9 cellular contexts compared by ENCODE assay signal in the genomic region with DNA sequence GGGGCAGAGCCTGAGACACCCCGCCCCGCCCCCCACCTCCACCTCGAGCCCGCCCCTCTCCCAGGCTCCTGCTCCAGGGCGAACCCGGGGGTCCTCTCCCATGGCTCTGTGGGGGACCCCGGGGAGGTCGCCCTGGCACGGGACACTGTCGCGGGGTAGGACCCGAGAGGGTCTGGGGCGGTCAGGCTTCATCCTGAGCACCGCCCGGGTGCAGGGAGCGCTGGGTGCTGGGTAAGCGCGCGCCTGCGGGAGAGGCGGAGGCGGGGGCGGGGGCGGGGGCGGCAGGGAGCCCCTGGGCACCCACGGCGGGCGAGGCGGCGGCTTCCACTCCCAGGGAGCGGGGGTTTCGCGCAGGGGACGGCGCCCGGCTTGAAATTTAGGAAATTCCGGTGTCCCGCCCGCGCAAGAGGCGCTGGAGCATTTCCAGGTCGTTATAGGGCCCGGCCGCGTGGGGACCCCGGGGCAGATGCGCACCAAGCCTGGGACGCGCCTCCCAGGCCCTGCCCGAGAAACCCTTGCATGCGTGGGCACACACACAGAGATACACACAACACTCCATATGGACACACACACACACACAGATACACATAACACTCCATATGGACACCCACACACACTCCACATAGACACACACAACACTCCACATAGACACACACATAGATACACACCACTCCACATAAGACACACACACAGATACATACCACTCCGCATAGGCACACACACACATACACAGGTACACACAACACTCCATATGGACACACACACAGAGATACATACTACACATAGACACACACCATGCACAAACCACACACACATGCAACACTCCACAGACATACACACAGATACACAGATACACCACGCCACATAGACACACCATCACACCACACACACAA. TPM values are rescaled to one million over a fixed set of nuclear protein-coding genes. Genes with fewer than 3 reads are reported as not detected.
A peak's percentile ranks its signal among the peaks of the same experiment; 100 is the strongest.
DNase-seq lines count a peak whose midpoint lies in the region; ATAC-seq, FAIRE-seq and TF ChIP-seq lines count a peak whose summit lies in the region.
"Had no signal": no experiment of that assay in that cellular context is flagged by ENCODE, and none has a peak within 500 bp of the region (broad histone marks: within the 10 kb centered on the region; RNA-seq: fewer than 3 reads in every experiment).

No MANE protein-coding gene starts in this region.

- H3K36me3 Mint-ChIP-seq in T-helper 17 cell (ENCODE audit: low read depth) = no peaks in the 10 kb centered on the region

- H3K4me3 Mint-ChIP-seq in T-helper 17 cell = peak overlapping the region; percentile 63

- H3K27me3 ChIP-seq in H7 (ENCODE audit: control insufficient read depth, insufficient read depth, low read length) = peaks cover 22% of the 10 kb centered on the region
- H3K27me3 ChIP-seq in dorsolateral prefrontal cortex = peaks cover 0 to 62% (median 33%) of the 10 kb centered on the region in 45 donors
- H3K27me3 ChIP-seq in pancreas = no peaks in the 10 kb centered on the region

- H3K9me3 ChIP-seq in T-helper 17 cell (ENCODE audit: control insufficient read depth, low read length, poor library complexity, severe bottlenecking) (no peaks in the 10 kb centered on the region), pancreas (no peaks in the 10 kb centered on the region)

- 10 to 11% methylated on average over 28 to 53 of the region's 53 CpGs for WGBS in pancreas, 2 donors

- H3K36me3 ChIP-seq in H7 (replicated peaks; ENCODE audit: control insufficient read depth, insufficient read depth, low read length) = no peaks in the 10 kb centered on the region; the same call in 1 of the 2 replicates
- H3K36me3 ChIP-seq in pancreas = no peaks in the 10 kb centered on the region

- H3K4me1 ChIP-seq in pancreas = peaks cover 0 to 15% (median 0%) of the 10 kb centered on the region in 3 donors
- H3K4me1 ChIP-seq: parathyroid adenoma had no signal

- DNase-seq in H7 (no peak), T-helper 17 cell (peak in 2 of 3 donors; percentile 42 to 55), dorsolateral prefrontal cortex (peak in 2 of 10 donors; percentile 8 to 18), pancreas (peak in 5 of 6 donors; percentile 34 to 85 (median 64)), HTR-8/SVneo (ENCODE audit: insufficient read length, low spot score) (no peak)

- TF ChIP-seq CTCF in dorsolateral prefrontal cortex (IDR thresholded peaks at IDR 0.05 in 54 of 56, conservative IDR thresholded peaks at IDR 0.05 in 2 of 56; ENCODE audit: low read depth in 1 of 56, partially characterized antibody in 56 of 56) (no peak), pancreas (IDR thresholded peaks at IDR 0.05) (no peak)

- no peaks in the 10 kb centered on the region for H3K27me3 Mint-ChIP-seq in T-helper 17 cell

- H3K27ac ChIP-seq in dorsolateral prefrontal cortex (no peak overlapping the region), pancreas (peak overlapping the region in 1 of 4 donors; percentile 13)
- H3K27ac ChIP-seq: parathyroid adenoma had no signal

- peaks cover 17% of the 10 kb centered on the region for H3K4me1 Mint-ChIP-seq in T-helper 17 cell

- intact Hi-C loops in dorsolateral prefrontal cortex (cut with DNase I) (no loop called here), pancreas (cut with DNase I) (no loop called here)

- no peak for TF ChIP-seq POLR2A in GM18505 (IDR thresholded peaks at IDR 0.05; ENCODE audit: borderline replicate concordance, extremely low read depth, insufficient read depth, insufficient read length)

- peak overlapping the region; percentile 51 for H3K4me3 ChIP-seq in H7 (ENCODE audit: insufficient read depth, low read depth, low read length)
- peak overlapping the region in 38 of 59 donors; percentile 7 to 57 (median 39) for H3K4me3 ChIP-seq in dorsolateral prefrontal cortex
- peak overlapping the region; percentile 40 to 65 (median 51) for H3K4me3 ChIP-seq in pancreas

- FAIRE-seq in pancreas (lab: Jason Lieb, UNC) (no peak), HTR-8/SVneo (lab: Jason Lieb, UNC) (no peak)

- no peak overlapping the region for H3K27ac Mint-ChIP-seq in T-helper 17 cell
- H3K27ac Mint-ChIP-seq: T-helper 1 cell treated with Interleukin-12 subunit alpha and Interleukin-12 subunit beta and Interleukin-4 antibody, amounts not matched to agents 30 μg/mL and 1 μg/mL, for 36 hours had no signal

- peak; percentile 54 for ATAC-seq in T-helper 17 cell
- ATAC-seq in pancreas = peak; percentile 75 to 84 (median 79)
- ATAC-seq in GM18907 (IDR thresholded peaks at IDR 0.05; ENCODE audit: unreplicated experiment) = no peak
- ATAC-seq in GM18505 (IDR thresholded peaks at IDR 0.05; ENCODE audit: unreplicated experiment) = no peak

RNA-seq across cellular contexts. Expression of a gene that starts 48.7 kb away (rescaled TPM):
- total RNA-seq in H7 (2014; rRNA removed; shearing (Covaris generic)) = 17.9 and 19.6 TPM in 2 replicates
- total RNA-seq in T-helper 17 cell (10 to 100 TPM; 10.8 to 13.7 TPM), dorsolateral prefrontal cortex (10 to 100 TPM; 13.2 to 83.6 (median 28.1) TPM), pancreas (1 to 10 TPM; 4.4 to 5.9 (median 4.9) TPM)
- 10 to 100 TPM in 1 of 2 donors, 1 to 10 TPM in 1; 9.8 to 11.2 TPM for polyA plus RNA-seq in pancreas

RNA-seq across cellular contexts. Expression of a gene that starts 52.6 kb away (rescaled TPM):
- total RNA-seq in H7 (2014; rRNA removed; shearing (Covaris generic)) = 1.8 and 8.0 TPM in 2 replicates
- total RNA-seq in T-helper 17 cell (1 to 10 TPM in 1 of 2 donors, under 1 TPM in 1; 0.91 to 4.2 TPM), dorsolateral prefrontal cortex (10 to 100 TPM; 11.0 to 29.9 (median 17.9) TPM), pancreas (1 to 10 TPM in 4 of 6 donors, under 1 TPM in 2; 0.83 to 2.7 (median 1.6) TPM)
- polyA plus RNA-seq in pancreas = 1 to 10 TPM; 1.7 to 4.3 TPM

Comparison
In these comparisons a context has a peak if more than half of its experiments do, and no peak if none do; other contexts are left out.
1. DNase-seq: peak in T-helper 17 cell (2 of 3) and pancreas (5 of 6); none in H7 (single experiment) and HTR-8/SVneo (single experiment).
2. ATAC-seq: peak in T-helper 17 cell (single experiment) and pancreas (4 of 4); none in GM18907 (single experiment) and GM18505 (single experiment).
3. Peak in every context shown above with its lines, with median percentiles within 50 percentile points of each other: H3K4me3 ChIP-seq.